In genomic region chr10:35875281-35875680, GRCh38 we compare ENCODE assay signal across 17 cellular contexts.
DNase-seq lines count a peak whose midpoint lies in the region; ATAC-seq and TF ChIP-seq lines count a peak whose summit lies in the region.
"Had no signal": no experiment of that assay in that cellular context is flagged by ENCODE, and none has a peak within 500 bp of the region (broad histone marks: within the 10 kb centered on the region; RNA-seq: fewer than 3 reads in every experiment).

No MANE protein-coding gene starts in this region.

- H3K27me3 Mint-ChIP-seq in chondrocyte (ENCODE audit: low read depth): no peaks in the 10 kb centered on the region

- H3K9me3 Mint-ChIP-seq in chondrocyte (ENCODE audit: low read depth): no peaks in the 10 kb centered on the region

- DNase-seq in chondrocyte (ENCODE audit: low spot score) (no peak), left lung (no peak), HuH-7.5 (ENCODE audit: low spot score) (no peak)
- DNase-seq: activated CD4-positive, alpha-beta T cell treated with anti-CD3 and anti-CD28 coated beads, Interleukin-2, amount 50 U/mL, for 1 hour; effector CD8-positive, alpha-beta T cell; foreskin melanocyte; naive thymus-derived CD8-positive, alpha-beta T cell; NCI-H1048; NCI-H2227 treated with DMSO at 0.1 percent for 48 hours; PC-9; T-helper 2 cell had no signal

- no peak overlapping the region for H3K9ac ChIP-seq in HUES64 (ENCODE audit: low read depth, low read length)
- H3K9ac ChIP-seq in stomach smooth muscle (ENCODE audit: low read length in 2 of 2): no peak overlapping the region

- intact Hi-C loops in left lung (cut with DNase I): no loop called here

- WGBS in HUES64: 18% methylated on average over 7 of the region's 7 CpGs

- no peak overlapping the region for H3K4me3 ChIP-seq in HUES64 (ENCODE audit: low read length)
- H3K4me3 ChIP-seq in left lung: no peak overlapping the region
- H3K4me3 ChIP-seq in stomach smooth muscle (ENCODE audit: low read length in 2 of 2): no peak overlapping the region
- H3K4me3 ChIP-seq: PC-9 had no signal

- H3K4me3 Mint-ChIP-seq in chondrocyte (ENCODE audit: unreplicated experiment): no peak overlapping the region
- H3K4me3 Mint-ChIP-seq: IgD-negative memory B cell; naive thymus-derived CD8-positive, alpha-beta T cell had no signal

- H3K27me3 ChIP-seq in HUES64 (ENCODE audit: insufficient read depth, low read length): peaks cover 4% of the 10 kb centered on the region; the same call in 1 of the 2 replicates
- no peaks in the 10 kb centered on the region for H3K27me3 ChIP-seq in left lung
- H3K27me3 ChIP-seq in stomach smooth muscle (ENCODE audit: control insufficient read depth in 1 of 2, insufficient read depth in 2 of 2, low read length in 2 of 2): no peaks in the 10 kb centered on the region

- peak overlapping the region; percentile 64; the same call in 1 of the 2 replicates for H3K27ac ChIP-seq in HUES64 (ENCODE audit: low read depth, low read length)
- H3K27ac ChIP-seq in left lung: no peak overlapping the region
- H3K27ac ChIP-seq in stomach smooth muscle (ENCODE audit: low read length): peak overlapping the region; percentile 11
- H3K27ac ChIP-seq: PC-9 had no signal

- peak overlapping the region; percentile 89 for H3K27ac Mint-ChIP-seq in chondrocyte (ENCODE audit: unreplicated experiment)
- H3K27ac Mint-ChIP-seq: IgD-negative memory B cell; naive thymus-derived CD8-positive, alpha-beta T cell had no signal

- no peaks in the 10 kb centered on the region for H3K36me3 Mint-ChIP-seq in chondrocyte (ENCODE audit: low read depth)
- H3K36me3 Mint-ChIP-seq: IgD-negative memory B cell; naive thymus-derived CD8-positive, alpha-beta T cell had no signal

- H3K4me1 Mint-ChIP-seq in chondrocyte (ENCODE audit: low read depth): peaks cover 56% of the 10 kb centered on the region
- H3K4me1 Mint-ChIP-seq: IgD-negative memory B cell; naive thymus-derived CD8-positive, alpha-beta T cell had no signal

- ATAC-seq in left lung (peak; percentile 85), GM21381 (IDR thresholded peaks at IDR 0.05; ENCODE audit: unreplicated experiment) (no peak), GM19023 (IDR thresholded peaks at IDR 0.05; ENCODE audit: unreplicated experiment) (no peak), HG03095 (IDR thresholded peaks at IDR 0.05; ENCODE audit: unreplicated experiment) (no peak)
- ATAC-seq: naive thymus-derived CD8-positive, alpha-beta T cell had no signal

- H3K4me1 ChIP-seq in HUES64 (ENCODE audit: insufficient read depth, low read length) (peaks cover 31% of the 10 kb centered on the region), left lung (no peaks in the 10 kb centered on the region), stomach smooth muscle (ENCODE audit: control insufficient read depth, insufficient read depth, low read length) (peaks cover 20% of the 10 kb centered on the region)

- no peak for TF ChIP-seq CTCF in chondrocyte (IDR thresholded peaks at IDR 0.05)
- TF ChIP-seq CTCF in left lung (IDR thresholded peaks at IDR 0.05): no peak

- no peaks in the 10 kb centered on the region for H3K9me3 ChIP-seq in HUES64 (ENCODE audit: insufficient read depth, low read depth, low read length)
- no peaks in the 10 kb centered on the region for H3K9me3 ChIP-seq in left lung
- H3K9me3 ChIP-seq in stomach smooth muscle (ENCODE audit: control insufficient read depth in 2 of 2, low read length in 2 of 2): no peaks in the 10 kb centered on the region

- no peaks in the 10 kb centered on the region for H3K36me3 ChIP-seq in HUES64 (ENCODE audit: insufficient read depth, low read length)
- no peaks in the 10 kb centered on the region for H3K36me3 ChIP-seq in left lung
- H3K36me3 ChIP-seq in stomach smooth muscle (ENCODE audit: control insufficient read depth in 2 of 2, insufficient read depth in 2 of 2, low read length in 2 of 2): no peaks in the 10 kb centered on the region

Comparison
In these comparisons a context has a peak if more than half of its experiments do, and no peak if none do; other contexts are left out.
1. H3K27ac ChIP-seq: peak in HUES64 (single experiment) and stomach smooth muscle (single experiment); none in left lung (0 of 2).